In genomic region chr1:173210716-173211231, GRCh38 we compare ENCODE assay signal across 1 cellular context.
TF ChIP-seq lines count a peak whose summit lies in the region.

No MANE protein-coding gene starts in this region.

TF ChIP-seq in HepG2, 621 proteins besides CTCF, POLR2A, EP300 and RAD21 (continued from another document and continues in another):
- TF ChIP-seq, protein P1, sequence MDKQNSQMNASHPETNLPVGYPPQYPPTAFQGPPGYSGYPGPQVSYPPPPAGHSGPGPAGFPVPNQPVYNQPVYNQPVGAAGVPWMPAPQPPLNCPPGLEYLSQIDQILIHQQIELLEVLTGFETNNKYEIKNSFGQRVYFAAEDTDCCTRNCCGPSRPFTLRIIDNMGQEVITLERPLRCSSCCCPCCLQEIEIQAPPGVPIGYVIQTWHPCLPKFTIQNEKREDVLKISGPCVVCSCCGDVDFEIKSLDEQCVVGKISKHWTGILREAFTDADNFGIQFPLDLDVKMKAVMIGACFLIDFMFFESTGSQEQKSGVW (CRISPR knock-in tag; IDR thresholded peaks at IDR 0.05; ENCODE audit: borderline replicate concordance): no peak
- TF ChIP-seq ZNF772 (CRISPR knock-in tag; IDR thresholded peaks at IDR 0.05) (no peak), BCL6 (CRISPR knock-in tag; IDR thresholded peaks at IDR 0.05) (peak; percentile 33; the same call in 1 of the 2 replicates), SAP130 (CRISPR knock-in tag; IDR thresholded peaks at IDR 0.05; ENCODE audit: low read depth) (peak; percentile 45), POLR2G (IDR thresholded peaks at IDR 0.05; ENCODE audit: low read depth, low read length) (peak; percentile 75), MAFG (CRISPR knock-in tag; IDR thresholded peaks at IDR 0.05) (no peak), ZSCAN21 (CRISPR knock-in tag; IDR thresholded peaks at IDR 0.05; ENCODE audit: borderline replicate concordance) (no peak), BRCA1 (CRISPR knock-in tag; IDR thresholded peaks at IDR 0.05) (no peak), ZNF737 (CRISPR knock-in tag; IDR thresholded peaks at IDR 0.05; ENCODE audit: borderline replicate concordance) (no peak), USF2 (IDR thresholded peaks at IDR 0.05; ENCODE audit: low read depth, low read length) (no peak), USF2 (CRISPR knock-in tag; IDR thresholded peaks at IDR 0.05; ENCODE audit: borderline replicate concordance) (no peak), MED1 (CRISPR knock-in tag; IDR thresholded peaks at IDR 0.05) (peak; percentile 88), ZNF615 (CRISPR knock-in tag; IDR thresholded peaks at IDR 0.05; ENCODE audit: borderline replicate concordance) (no peak), FOXP1 (IDR thresholded peaks at IDR 0.05) (no peak), FOXP1 (CRISPR knock-in tag; IDR thresholded peaks at IDR 0.05) (0 out of 2 replicates have a peak, but pooled peaks have one; percentile 9), RXRB (CRISPR knock-in tag; IDR thresholded peaks at IDR 0.05; ENCODE audit: borderline replicate concordance) (no peak), ZNF33A (CRISPR knock-in tag; IDR thresholded peaks at IDR 0.05; ENCODE audit: borderline replicate concordance) (no peak), SIX1 (CRISPR knock-in tag; IDR thresholded peaks at IDR 0.05; ENCODE audit: borderline replicate concordance) (peak; percentile 41; the same call in 1 of the 2 replicates), WIZ (CRISPR knock-in tag; IDR thresholded peaks at IDR 0.05) (no peak), HNF4A (CRISPR knock-in tag; IDR thresholded peaks at IDR 0.05) (peak; percentile 87), THAP11 (CRISPR knock-in tag; IDR thresholded peaks at IDR 0.05) (0 out of 2 replicates have a peak, but pooled peaks have one; percentile 29), ZNF761 (CRISPR knock-in tag; conservative IDR thresholded peaks at IDR 0.05) (no peak), MAZ (IDR thresholded peaks at IDR 0.05; ENCODE audit: borderline replicate concordance, low read depth, low read length) (no peak), MAZ (CRISPR knock-in tag; IDR thresholded peaks at IDR 0.05; ENCODE audit: low read depth) (no peak), ATF7-NPFF (CRISPR knock-in tag; IDR thresholded peaks at IDR 0.05; ENCODE audit: low read depth) (0 out of 2 replicates have a peak, but pooled peaks have one; percentile 47), ATF1 (CRISPR knock-in tag; IDR thresholded peaks at IDR 0.05) (no peak), KDM1A (CRISPR knock-in tag; IDR thresholded peaks at IDR 0.05) (no peak)
- TF ChIP-seq, protein P2, sequence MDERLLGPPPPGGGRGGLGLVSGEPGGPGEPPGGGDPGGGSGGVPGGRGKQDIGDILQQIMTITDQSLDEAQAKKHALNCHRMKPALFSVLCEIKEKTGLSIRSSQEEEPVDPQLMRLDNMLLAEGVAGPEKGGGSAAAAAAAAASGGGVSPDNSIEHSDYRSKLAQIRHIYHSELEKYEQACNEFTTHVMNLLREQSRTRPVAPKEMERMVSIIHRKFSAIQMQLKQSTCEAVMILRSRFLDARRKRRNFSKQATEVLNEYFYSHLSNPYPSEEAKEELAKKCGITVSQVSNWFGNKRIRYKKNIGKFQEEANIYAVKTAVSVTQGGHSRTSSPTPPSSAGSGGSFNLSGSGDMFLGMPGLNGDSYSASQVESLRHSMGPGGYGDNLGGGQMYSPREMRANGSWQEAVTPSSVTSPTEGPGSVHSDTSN (CRISPR knock-in tag; IDR thresholded peaks at IDR 0.05): no peak
- TF ChIP-seq, protein P3, sequence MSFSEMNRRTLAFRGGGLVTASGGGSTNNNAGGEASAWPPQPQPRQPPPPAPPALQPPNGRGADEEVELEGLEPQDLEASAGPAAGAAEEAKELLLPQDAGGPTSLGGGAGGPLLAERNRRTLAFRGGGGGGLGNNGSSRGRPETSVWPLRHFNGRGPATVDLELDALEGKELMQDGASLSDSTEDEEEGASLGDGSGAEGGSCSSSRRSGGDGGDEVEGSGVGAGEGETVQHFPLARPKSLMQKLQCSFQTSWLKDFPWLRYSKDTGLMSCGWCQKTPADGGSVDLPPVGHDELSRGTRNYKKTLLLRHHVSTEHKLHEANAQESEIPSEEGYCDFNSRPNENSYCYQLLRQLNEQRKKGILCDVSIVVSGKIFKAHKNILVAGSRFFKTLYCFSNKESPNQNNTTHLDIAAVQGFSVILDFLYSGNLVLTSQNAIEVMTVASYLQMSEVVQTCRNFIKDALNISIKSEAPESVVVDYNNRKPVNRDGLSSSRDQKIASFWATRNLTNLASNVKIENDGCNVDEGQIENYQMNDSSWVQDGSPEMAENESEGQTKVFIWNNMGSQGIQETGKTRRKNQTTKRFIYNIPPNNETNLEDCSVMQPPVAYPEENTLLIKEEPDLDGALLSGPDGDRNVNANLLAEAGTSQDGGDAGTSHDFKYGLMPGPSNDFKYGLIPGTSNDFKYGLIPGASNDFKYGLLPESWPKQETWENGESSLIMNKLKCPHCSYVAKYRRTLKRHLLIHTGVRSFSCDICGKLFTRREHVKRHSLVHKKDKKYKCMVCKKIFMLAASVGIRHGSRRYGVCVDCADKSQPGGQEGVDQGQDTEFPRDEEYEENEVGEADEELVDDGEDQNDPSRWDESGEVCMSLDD (CRISPR knock-in tag; IDR thresholded peaks at IDR 0.05; ENCODE audit: borderline replicate concordance): peak; percentile 33; the same call in 1 of the 2 replicates
- TF ChIP-seq, protein P4, sequence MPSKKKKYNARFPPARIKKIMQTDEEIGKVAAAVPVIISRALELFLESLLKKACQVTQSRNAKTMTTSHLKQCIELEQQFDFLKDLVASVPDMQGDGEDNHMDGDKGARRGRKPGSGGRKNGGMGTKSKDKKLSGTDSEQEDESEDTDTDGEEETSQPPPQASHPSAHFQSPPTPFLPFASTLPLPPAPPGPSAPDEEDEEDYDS (CRISPR knock-in tag; IDR thresholded peaks at IDR 0.05): peak; percentile 91
- TF ChIP-seq, protein P5, sequence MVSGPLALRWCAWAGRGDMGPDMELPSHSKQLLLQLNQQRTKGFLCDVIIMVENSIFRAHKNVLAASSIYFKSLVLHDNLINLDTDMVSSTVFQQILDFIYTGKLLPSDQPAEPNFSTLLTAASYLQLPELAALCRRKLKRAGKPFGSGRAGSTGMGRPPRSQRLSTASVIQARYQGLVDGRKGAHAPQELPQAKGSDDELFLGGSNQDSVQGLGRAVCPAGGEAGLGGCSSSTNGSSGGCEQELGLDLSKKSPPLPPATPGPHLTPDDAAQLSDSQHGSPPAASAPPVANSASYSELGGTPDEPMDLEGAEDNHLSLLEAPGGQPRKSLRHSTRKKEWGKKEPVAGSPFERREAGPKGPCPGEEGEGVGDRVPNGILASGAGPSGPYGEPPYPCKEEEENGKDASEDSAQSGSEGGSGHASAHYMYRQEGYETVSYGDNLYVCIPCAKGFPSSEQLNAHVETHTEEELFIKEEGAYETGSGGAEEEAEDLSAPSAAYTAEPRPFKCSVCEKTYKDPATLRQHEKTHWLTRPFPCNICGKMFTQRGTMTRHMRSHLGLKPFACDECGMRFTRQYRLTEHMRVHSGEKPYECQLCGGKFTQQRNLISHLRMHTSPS (CRISPR knock-in tag; IDR thresholded peaks at IDR 0.05; ENCODE audit: low read depth): peak; percentile 55; the same call in 1 of the 2 replicates
- TF ChIP-seq, protein P6, sequence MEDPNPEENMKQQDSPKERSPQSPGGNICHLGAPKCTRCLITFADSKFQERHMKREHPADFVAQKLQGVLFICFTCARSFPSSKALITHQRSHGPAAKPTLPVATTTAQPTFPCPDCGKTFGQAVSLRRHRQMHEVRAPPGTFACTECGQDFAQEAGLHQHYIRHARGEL (CRISPR knock-in tag; IDR thresholded peaks at IDR 0.05): no peak
- TF ChIP-seq, protein P7, sequence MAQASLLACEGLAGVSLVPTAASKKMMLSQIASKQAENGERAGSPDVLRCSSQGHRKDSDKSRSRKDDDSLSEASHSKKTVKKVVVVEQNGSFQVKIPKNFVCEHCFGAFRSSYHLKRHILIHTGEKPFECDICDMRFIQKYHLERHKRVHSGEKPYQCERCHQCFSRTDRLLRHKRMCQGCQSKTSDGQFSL (CRISPR knock-in tag; IDR thresholded peaks at IDR 0.05): no peak
- TF ChIP-seq, protein P8, sequence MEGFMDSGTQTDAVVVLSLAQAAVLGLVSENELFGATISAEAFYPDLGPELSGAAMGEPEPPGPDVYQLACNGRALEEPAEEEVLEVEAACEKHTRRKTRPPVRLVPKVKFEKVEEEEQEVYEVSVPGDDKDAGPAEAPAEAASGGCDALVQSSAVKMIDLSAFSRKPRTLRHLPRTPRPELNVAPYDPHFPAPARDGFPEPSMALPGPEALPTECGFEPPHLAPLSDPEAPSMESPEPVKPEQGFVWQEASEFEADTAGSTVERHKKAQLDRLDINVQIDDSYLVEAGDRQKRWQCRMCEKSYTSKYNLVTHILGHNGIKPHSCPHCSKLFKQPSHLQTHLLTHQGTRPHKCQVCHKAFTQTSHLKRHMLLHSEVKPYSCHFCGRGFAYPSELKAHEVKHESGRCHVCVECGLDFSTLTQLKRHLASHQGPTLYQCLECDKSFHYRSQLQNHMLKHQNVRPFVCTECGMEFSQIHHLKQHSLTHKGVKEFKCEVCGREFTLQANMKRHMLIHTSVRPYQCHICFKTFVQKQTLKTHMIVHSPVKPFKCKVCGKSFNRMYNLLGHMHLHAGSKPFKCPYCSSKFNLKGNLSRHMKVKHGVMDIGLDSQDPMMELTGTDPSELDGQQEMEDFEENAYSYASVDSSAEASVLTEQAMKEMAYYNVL (CRISPR knock-in tag; IDR thresholded peaks at IDR 0.05; ENCODE audit: borderline replicate concordance): no peak; the same call in 1 of the 2 replicates
- TF ChIP-seq, protein P9, sequence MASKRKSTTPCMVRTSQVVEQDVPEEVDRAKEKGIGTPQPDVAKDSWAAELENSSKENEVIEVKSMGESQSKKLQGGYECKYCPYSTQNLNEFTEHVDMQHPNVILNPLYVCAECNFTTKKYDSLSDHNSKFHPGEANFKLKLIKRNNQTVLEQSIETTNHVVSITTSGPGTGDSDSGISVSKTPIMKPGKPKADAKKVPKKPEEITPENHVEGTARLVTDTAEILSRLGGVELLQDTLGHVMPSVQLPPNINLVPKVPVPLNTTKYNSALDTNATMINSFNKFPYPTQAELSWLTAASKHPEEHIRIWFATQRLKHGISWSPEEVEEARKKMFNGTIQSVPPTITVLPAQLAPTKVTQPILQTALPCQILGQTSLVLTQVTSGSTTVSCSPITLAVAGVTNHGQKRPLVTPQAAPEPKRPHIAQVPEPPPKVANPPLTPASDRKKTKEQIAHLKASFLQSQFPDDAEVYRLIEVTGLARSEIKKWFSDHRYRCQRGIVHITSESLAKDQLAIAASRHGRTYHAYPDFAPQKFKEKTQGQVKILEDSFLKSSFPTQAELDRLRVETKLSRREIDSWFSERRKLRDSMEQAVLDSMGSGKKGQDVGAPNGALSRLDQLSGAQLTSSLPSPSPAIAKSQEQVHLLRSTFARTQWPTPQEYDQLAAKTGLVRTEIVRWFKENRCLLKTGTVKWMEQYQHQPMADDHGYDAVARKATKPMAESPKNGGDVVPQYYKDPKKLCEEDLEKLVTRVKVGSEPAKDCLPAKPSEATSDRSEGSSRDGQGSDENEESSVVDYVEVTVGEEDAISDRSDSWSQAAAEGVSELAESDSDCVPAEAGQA (IDR thresholded peaks at IDR 0.05; ENCODE audit: low read depth): no peak
- TF ChIP-seq, protein P9 (CRISPR knock-in tag; IDR thresholded peaks at IDR 0.05; ENCODE audit: borderline replicate concordance): no peak
